Comparison of ENCODE assay signal across 17 cellular contexts in genomic region chr10:123743441-123744225, GRCh38.
DNase-seq lines count a peak whose midpoint lies in the region; ATAC-seq and TF ChIP-seq lines count a peak whose summit lies in the region.
"Had no signal": no experiment of that assay in that cellular context is flagged by ENCODE, and none has a peak within 500 bp of the region (broad histone marks: within the 10 kb centered on the region; RNA-seq: fewer than 3 reads in every experiment).

No MANE protein-coding gene starts in this region.

- no peak for ATAC-seq in GM23338
- ATAC-seq: activated T-cell treated with anti-CD3 and anti-CD28 coated beads, Interleukin-2, amount 50 U/mL, for 72 hours; stimulated activated memory B cell treated with anti-CD40 and anti-IgM and Interleukin-4, amounts not matched to agents 10 μg/mL and 1 μg/mL and 100 μg/mL, for 72 hours had no signal

- peaks cover 6% of the 10 kb centered on the region for H3K27me3 Mint-ChIP-seq in GM23338 (ENCODE audit: insufficient read depth, low read depth, poor library complexity)

- intact Hi-C loops in breast epithelium (cut with DNase I; ENCODE audit: low total_unique reads), result no loop called here

- TF ChIP-seq CTCF in C4-2B (conservative IDR thresholded peaks at IDR 0.05) (no peak), GM23338 (conservative IDR thresholded peaks at IDR 0.05; ENCODE audit: low read depth in 2 of 2) (no peak), breast epithelium (IDR thresholded peaks at IDR 0.05) (no peak), neural cell (IDR thresholded peaks at IDR 0.05; ENCODE audit: poor library complexity, severe bottlenecking) (no peak)

- H3K4me3 Mint-ChIP-seq in GM23338, result no peak overlapping the region
- H3K4me3 Mint-ChIP-seq: activated naive CD8-positive, alpha-beta T cell treated with anti-CD3 and anti-CD28 coated beads, Interleukin-2, amount 10 ng/mL, durations not matched to agents 7 days and 5 days; activated T-cell treated with anti-CD3 and anti-CD28 coated beads, Interleukin-2, amount 50 U/mL, for 72 hours; stimulated activated memory B cell treated with anti-CD40 and anti-IgM and Interleukin-4, amounts not matched to agents 10 μg/mL and 1 μg/mL and 100 μg/mL, for 72 hours had no signal

- H4K20me1 ChIP-seq in GM23338 (replicated peaks; ENCODE audit: insufficient read depth) (no peaks in the 10 kb centered on the region), neural cell (ENCODE audit: insufficient read depth) (no peaks in the 10 kb centered on the region)

- H3K4me1 ChIP-seq in GM23338 (ENCODE audit: insufficient read depth) (peaks cover 16% of the 10 kb centered on the region), breast epithelium (no peaks in the 10 kb centered on the region)

- H3K9me3 Mint-ChIP-seq in GM23338, result no peaks in the 10 kb centered on the region
- H3K9me3 Mint-ChIP-seq: activated naive CD8-positive, alpha-beta T cell treated with anti-CD3 and anti-CD28 coated beads, Interleukin-2, amount 10 ng/mL, durations not matched to agents 7 days and 5 days; activated T-cell treated with anti-CD3 and anti-CD28 coated beads, Interleukin-2, amount 50 U/mL, for 72 hours; stimulated activated memory B cell treated with anti-CD40 and anti-IgM and Interleukin-4, amounts not matched to agents 10 μg/mL and 1 μg/mL and 100 μg/mL, for 72 hours had no signal

- TF ChIP-seq EP300 in neural cell (conservative IDR thresholded peaks at IDR 0.05; ENCODE audit: poor library complexity, severe bottlenecking), result no peak

- H3K9me2 ChIP-seq in GM23338 (ENCODE audit: insufficient read depth) (no peaks in the 10 kb centered on the region), neural cell (ENCODE audit: insufficient read depth, low read length) (no peaks in the 10 kb centered on the region)

- H3F3A ChIP-seq in GM23338 (replicated peaks; ENCODE audit: low read depth), result no peaks in the 10 kb centered on the region
- no peaks in the 10 kb centered on the region for H3F3A ChIP-seq in neural cell (ENCODE audit: insufficient read depth, low read length, poor library complexity, severe bottlenecking)

- TF ChIP-seq RAD21 in neural cell (conservative IDR thresholded peaks at IDR 0.05), result no peak

- H3K4me2 ChIP-seq in GM23338, result no peak overlapping the region
- no peak overlapping the region for H3K4me2 ChIP-seq in neural cell (ENCODE audit: low read length)

- H3K79me2 ChIP-seq in GM23338 (replicated peaks; ENCODE audit: insufficient read depth) (no peaks in the 10 kb centered on the region), neural cell (replicated peaks; ENCODE audit: insufficient read depth, low read length) (no peaks in the 10 kb centered on the region)

- H3K4me1 Mint-ChIP-seq in GM23338, result peaks cover 19% of the 10 kb centered on the region
- H3K4me1 Mint-ChIP-seq: activated naive CD8-positive, alpha-beta T cell treated with anti-CD3 and anti-CD28 coated beads, Interleukin-2, amount 10 ng/mL, durations not matched to agents 7 days and 5 days; CD4-positive, alpha-beta memory T cell; stimulated activated memory B cell treated with anti-CD40 and anti-IgM and Interleukin-4, amounts not matched to agents 10 μg/mL and 1 μg/mL and 100 μg/mL, for 72 hours had no signal

- H3K27me3 ChIP-seq in GM23338 (ENCODE audit: insufficient read depth) (no peaks in the 10 kb centered on the region), breast epithelium (no peaks in the 10 kb centered on the region), neural cell (ENCODE audit: insufficient read depth, low read depth, low read length) (no peaks in the 10 kb centered on the region)

- TF ChIP-seq POLR2A in breast epithelium (IDR thresholded peaks at IDR 0.05), result no peak

- H3K9me3 ChIP-seq in breast epithelium, result no peaks in the 10 kb centered on the region
- H3K9me3 ChIP-seq in neural cell (ENCODE audit: low read length), result no peaks in the 10 kb centered on the region

- H3K27ac ChIP-seq in C4-2B, result peak overlapping the region; percentile 23
- no peak overlapping the region for H3K27ac ChIP-seq in GM23338 (ENCODE audit: low read depth)
- no peak overlapping the region for H3K27ac ChIP-seq in breast epithelium
- peak overlapping the region; percentile 61 for H3K27ac ChIP-seq in neural cell (ENCODE audit: low read length)
- H3K27ac ChIP-seq: cardiac muscle cell had no signal

- no peak overlapping the region for H3K9ac ChIP-seq in neural cell (ENCODE audit: low read length)

- H3K36me3 ChIP-seq in GM23338 (ENCODE audit: insufficient read depth) (no peaks in the 10 kb centered on the region), breast epithelium (no peaks in the 10 kb centered on the region), neural cell (ENCODE audit: insufficient read depth, low read length) (no peaks in the 10 kb centered on the region)
- H3K36me3 ChIP-seq: cardiac muscle cell had no signal

- H3K4me3 ChIP-seq in GM23338 (no peak overlapping the region), breast epithelium (no peak overlapping the region), neural cell (ENCODE audit: low read length) (peak overlapping the region; percentile 41)
- H3K4me3 ChIP-seq: cardiac muscle cell had no signal

- H3K27ac Mint-ChIP-seq in GM23338, result peak overlapping the region; percentile 21; the same call in 1 of the 2 replicates
- H3K27ac Mint-ChIP-seq: activated naive CD8-positive, alpha-beta T cell treated with anti-CD3 and anti-CD28 coated beads, Interleukin-2, amount 10 ng/mL, durations not matched to agents 7 days and 5 days; activated T-cell treated with anti-CD3 and anti-CD28 coated beads, Interleukin-2, amount 50 U/mL, for 72 hours; CD4-positive, alpha-beta memory T cell; stimulated activated memory B cell treated with anti-CD40 and anti-IgM and Interleukin-4, amounts not matched to agents 10 μg/mL and 1 μg/mL and 100 μg/mL, for 72 hours had no signal

- DNase-seq in GM23338 (ENCODE audit: low spot score), result no peak
- DNase-seq in breast epithelium (ENCODE audit: low spot score in 2 of 2), result peak; percentile 35 to 79
- no peak for DNase-seq in activated gamma-delta T cell (lab: John Stamatoyannopoulos, UW)
- DNase-seq in NCI-H446 treated with DMSO at 0.1 percent for 48 hours (lab: John Stamatoyannopoulos, UW), result no peak
- DNase-seq in retina, result no peak
- no peak for DNase-seq in NCI-H226
- DNase-seq: activated CD4-positive, alpha-beta T cell treated with anti-CD3 and anti-CD28 coated beads, Interleukin-2, amount 50 U/mL, for 48 hours; activated naive CD8-positive, alpha-beta T cell treated with anti-CD3 and anti-CD28 coated beads, Interleukin-2, amount 10 ng/mL, durations not matched to agents 7 days and 5 days; activated T-cell treated with anti-CD3 and anti-CD28 coated beads, Interleukin-2, amount 50 U/mL, for 72 hours; CD4-positive, alpha-beta memory T cell; effector CD8-positive, alpha-beta T cell; Kasumi-1; NCI-H1436 treated with DMSO at 0.1 percent for 48 hours had no signal

- H2AFZ ChIP-seq in GM23338 (no peak overlapping the region), neural cell (ENCODE audit: low read depth, low read length) (no peak overlapping the region)

- no peaks in the 10 kb centered on the region for H3K36me3 Mint-ChIP-seq in GM23338 (ENCODE audit: low read depth)
- H3K36me3 Mint-ChIP-seq: activated naive CD8-positive, alpha-beta T cell treated with anti-CD3 and anti-CD28 coated beads, Interleukin-2, amount 10 ng/mL, durations not matched to agents 7 days and 5 days; CD4-positive, alpha-beta memory T cell; stimulated activated memory B cell treated with anti-CD40 and anti-IgM and Interleukin-4, amounts not matched to agents 10 μg/mL and 1 μg/mL and 100 μg/mL, for 72 hours had no signal

TF ChIP-seq in GM23338, 12 proteins besides CTCF, POLR2A, EP300 and RAD21 (continues in another document):
- TF ChIP-seq EZH2 (IDR thresholded peaks at IDR 0.05; ENCODE audit: low read depth, unreplicated experiment) (no peak), ZNF114 (CRISPR knock-in tag; IDR thresholded peaks at IDR 0.05) (no peak), ETS1 (IDR thresholded peaks at IDR 0.05) (no peak), POLR2AphosphoS5 (IDR thresholded peaks at IDR 0.05; ENCODE audit: low read depth) (no peak), EZH2phosphoT487 (IDR thresholded peaks at IDR 0.05; ENCODE audit: unreplicated experiment) (no peak), STAT1 (IDR thresholded peaks at IDR 0.05; ENCODE audit: unreplicated experiment) (no peak), CREB1 (CRISPR knock-in tag; IDR thresholded peaks at IDR 0.05; ENCODE audit: low read depth) (no peak), JUNB (IDR thresholded peaks at IDR 0.05; ENCODE audit: unreplicated experiment) (no peak)

TF ChIP-seq in neural cell, 6 proteins besides CTCF, POLR2A, EP300 and RAD21:
- no peak for TF ChIP-seq EZH2 (IDR thresholded peaks at IDR 0.05; ENCODE audit: borderline replicate concordance, insufficient read depth, low read length, poor library complexity, severe bottlenecking)

Comparison
In these comparisons a context has a peak if more than half of its experiments do, and no peak if none do; other contexts are left out.
1. H3K27ac ChIP-seq: peak in C4-2B (single experiment) and neural cell (single experiment); none in GM23338 (single experiment) and breast epithelium (0 of 2).
2. DNase-seq: peak in breast epithelium (2 of 2); none in GM23338 (single experiment), activated gamma-delta T cell (single experiment), NCI-H446 treated with DMSO at 0.1 percent for 48 hours (single experiment), retina (single experiment) and NCI-H226 (single experiment).